In the genomic region with DNA sequence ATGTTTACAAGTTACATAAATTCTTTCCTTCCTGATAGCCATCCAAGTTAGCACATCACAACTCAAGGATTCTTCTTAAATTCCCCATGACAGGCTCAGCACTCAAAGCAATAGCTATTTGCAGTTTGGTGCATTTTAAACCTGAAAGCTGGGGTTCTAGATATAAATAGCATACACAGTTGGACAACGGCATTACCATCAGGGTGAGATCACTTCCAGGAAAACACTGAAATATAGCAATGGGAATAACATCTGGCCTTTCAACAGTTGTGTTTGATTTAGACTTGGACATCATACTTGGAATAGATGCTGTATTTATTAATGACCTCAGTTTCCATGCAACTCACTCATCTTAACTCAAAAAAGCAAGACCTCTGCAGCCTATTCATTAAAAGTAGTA, we compare ENCODE assay signal across 16 cellular contexts. TPM values are rescaled to one million over a fixed set of nuclear protein-coding genes. Genes with fewer than 3 reads are reported as not detected.
DNase-seq lines count a peak whose midpoint lies in the region; ATAC-seq and TF ChIP-seq lines count a peak whose summit lies in the region.
"Had no signal": no experiment of that assay in that cellular context is flagged by ENCODE, and none has a peak within 500 bp of the region (broad histone marks: within the 10 kb centered on the region; RNA-seq: fewer than 3 reads in every experiment).

No MANE protein-coding gene starts in this region.

- H3K36me3 ChIP-seq in GM23248 (ENCODE audit: low read depth) (no peaks in the 10 kb centered on the region), heart left ventricle (no peaks in the 10 kb centered on the region), smooth muscle cell (ENCODE audit: low read depth) (no peaks in the 10 kb centered on the region)

- 3 to 10% methylated on average over 1 of the region's 1 CpG for WGBS in GM23248 (ENCODE audit: low coverage in 1 of 2, low lambda C conversion rate in 2 of 2, missing lambda C conversion rate in 2 of 2), 2 experiments
- WGBS in heart left ventricle, 4 donors: 5 to 13% (median 8%) methylated on average over 1 of the region's 1 CpG
- WGBS in smooth muscle cell (ENCODE audit: low lambda C conversion rate): 16% methylated on average over 1 of the region's 1 CpG

- H3K9me3 ChIP-seq in GM23248 (ENCODE audit: low read depth): no peaks in the 10 kb centered on the region
- H3K9me3 ChIP-seq in heart left ventricle: no peaks in the 10 kb centered on the region
- no peaks in the 10 kb centered on the region for H3K9me3 ChIP-seq in smooth muscle cell (replicated peaks; ENCODE audit: low read depth)

- peaks cover 21% of the 10 kb centered on the region for H3F3A ChIP-seq in GM23248 (ENCODE audit: insufficient read depth)
- peaks cover 15% of the 10 kb centered on the region for H3F3A ChIP-seq in smooth muscle cell (ENCODE audit: low read depth)

- H3K9ac ChIP-seq in GM23248 (peak overlapping the region; percentile 35; the same call in 1 of the 2 replicates), smooth muscle cell (ENCODE audit: low read depth) (no peak overlapping the region)

- H4K20me1 ChIP-seq in GM23248 (ENCODE audit: insufficient read depth): no peaks in the 10 kb centered on the region
- H4K20me1 ChIP-seq in smooth muscle cell (ENCODE audit: low read depth): no peaks in the 10 kb centered on the region

- ATAC-seq in heart left ventricle (peak; percentile 78 to 93 (median 86)), GM18519 (IDR thresholded peaks at IDR 0.05; ENCODE audit: low FRiP score, unreplicated experiment) (no peak)
- ATAC-seq: HepG2 had no signal

- no peak overlapping the region for H3K4me3 ChIP-seq in GM23248
- H3K4me3 ChIP-seq in astrocyte of the spinal cord (ENCODE audit: low read depth, low read length): no peak overlapping the region
- no peak overlapping the region for H3K4me3 ChIP-seq in heart left ventricle
- no peak overlapping the region for H3K4me3 ChIP-seq in smooth muscle cell

- no peak for TF ChIP-seq POLR2A in heart left ventricle (IDR thresholded peaks at IDR 0.05)

- H3K4me2 ChIP-seq in GM23248 (ENCODE audit: unreplicated experiment): peak overlapping the region; percentile 80
- peak overlapping the region; percentile 65 for H3K4me2 ChIP-seq in smooth muscle cell

- in situ Hi-C loops in GM23248 (cut with MboI) (no loop called here), astrocyte of the spinal cord (cut with HindIII; ENCODE audit: low sequenced_read_pairs) (no loop called here)

- H3K79me2 ChIP-seq in GM23248 (ENCODE audit: insufficient read depth) (no peaks in the 10 kb centered on the region), smooth muscle cell (ENCODE audit: low read depth) (no peaks in the 10 kb centered on the region)

- no peak for TF ChIP-seq CTCF in astrocyte of the spinal cord (IDR thresholded peaks at IDR 0.05; ENCODE audit: low read depth, low read length)
- no peak for TF ChIP-seq CTCF in heart left ventricle (IDR thresholded peaks at IDR 0.05)
- no peak for TF ChIP-seq CTCF in smooth muscle cell (IDR thresholded peaks at IDR 0.05; ENCODE audit: borderline replicate concordance, insufficient read depth, poor library complexity, severe bottlenecking)

- intact Hi-C loops in heart left ventricle (cut with DNase I): loop anchor here in 9 of 10 donors (5.0 to 10.0 kb wide), 6 partner anchors 48 to 103 kb away; partner anchors contain the start of gene TGFBI (in 4 of the 9)

- DNase-seq in GM23248 (peak; percentile 78), astrocyte of the spinal cord (ENCODE audit: low read depth, low spot score) (peak; percentile 88), heart left ventricle (no peak), smooth muscle cell (lab: John Stamatoyannopoulos, UW; ENCODE audit: unreplicated experiment) (no peak), A172 (ENCODE audit: low spot score) (no peak), NCI-H345 treated with DMSO at 0.1 percent for 48 hours (lab: John Stamatoyannopoulos, UW; ENCODE audit: unreplicated experiment) (no peak)
- DNase-seq: activated CD4-positive, alpha-beta T cell treated with anti-CD3 and anti-CD28 coated beads, Interleukin-2, amount 50 U/mL, for 4 hours; activated T-cell treated with anti-CD3 and anti-CD28 coated beads, Interleukin-2, amount 50 U/mL, for 48 hours; CD8-positive, alpha-beta memory T cell; foreskin melanocyte; midbrain; NCI-H2107 had no signal

- no peaks in the 10 kb centered on the region for H3K9me2 ChIP-seq in GM23248 (ENCODE audit: insufficient read depth)

- no peak overlapping the region for H2AFZ ChIP-seq in GM23248
- H2AFZ ChIP-seq in smooth muscle cell (ENCODE audit: low read depth): no peak overlapping the region

- no peaks in the 10 kb centered on the region for H3K27me3 ChIP-seq in GM23248 (replicated peaks; ENCODE audit: insufficient read depth)
- no peaks in the 10 kb centered on the region for H3K27me3 ChIP-seq in heart left ventricle
- H3K27me3 ChIP-seq in smooth muscle cell (ENCODE audit: low read depth): no peaks in the 10 kb centered on the region

- peaks cover 21% of the 10 kb centered on the region for H3K4me1 ChIP-seq in GM23248 (ENCODE audit: insufficient read depth)
- peaks cover 0 to 36% (median 20%) of the 10 kb centered on the region in 12 donors for H3K4me1 ChIP-seq in heart left ventricle
- H3K4me1 ChIP-seq in smooth muscle cell (ENCODE audit: low read depth): peaks cover 6% of the 10 kb centered on the region

- H3K27ac ChIP-seq in GM23248: peak overlapping the region; percentile 63
- peak overlapping the region in 11 of 12 donors; percentile 25 to 75 (median 57) for H3K27ac ChIP-seq in heart left ventricle
- H3K27ac ChIP-seq in smooth muscle cell (ENCODE audit: low read depth): peak overlapping the region; percentile 94

RNA-seq across cellular contexts. Expression of gene LECT2, which starts 24.7 kb away (rescaled TPM):
- total RNA-seq in GM23248 (2014; rRNA removed; shearing (Covaris generic)): 0.32 TPM in 1 of 2 replicates, not detected in the other
- polyA plus RNA-seq in GM23248 (2016; fragmentation: Nextera tagmentation; extraction: Ambion mirVana) (0.41 and 0.51 TPM in 2 replicates), heart left ventricle (not detected), smooth muscle cell (not detected in 2 replicates)
- total RNA-seq in heart left ventricle (not detected), smooth muscle cell (not detected in 2 replicates)
- total RNA-seq in A172 (2014; rRNA removed; shearing (Covaris generic)): not detected in 2 replicates
- total RNA-seq: CD8-positive, alpha-beta memory T cell; HepG2; omental fat pad had no signal
- polyA plus RNA-seq: adipose tissue; CD8-positive, alpha-beta memory T cell; HepG2 had no signal

RNA-seq across cellular contexts. Expression of gene TGFBI, which starts 49.3 kb away (rescaled TPM):
- total RNA-seq in GM23248 (2014; rRNA removed; shearing (Covaris generic)): 7,109 and 7,351 TPM in 2 replicates
- polyA plus RNA-seq in GM23248 (2016; fragmentation: Nextera tagmentation; extraction: Ambion mirVana) (7,159 and 7,358 TPM in 2 replicates), heart left ventricle (10 to 100 TPM; 50.0 to 64.2 TPM), smooth muscle cell (2,505 and 2,991 TPM in 2 replicates)
- total RNA-seq in heart left ventricle (100 to 1,000 TPM in 2 of 9 donors, 10 to 100 TPM in 7; 31.8 to 206 (median 42.9) TPM), smooth muscle cell (2,635 and 2,673 TPM in 2 replicates)
- total RNA-seq in A172 (2014; rRNA removed; shearing (Covaris generic)): 10.5 and 11.6 TPM in 2 replicates

Comparison
In these comparisons a context has a peak if more than half of its experiments do, and no peak if none do; other contexts are left out.
1. DNase-seq: peak in GM23248 (single experiment) and astrocyte of the spinal cord (single experiment); none in heart left ventricle (0 of 5), smooth muscle cell (single experiment), A172 (single experiment) and NCI-H345 treated with DMSO at 0.1 percent for 48 hours (single experiment).
2. RNA of gene TGFBI, which starts 49.3 kb away (total RNA-seq): 7,109 to 7,351 TPM in GM23248 and 2,635 to 2,673 TPM in smooth muscle cell; 31.8 to 206 TPM in heart left ventricle and 10.5 to 11.6 TPM in A172; every median in the first group is over 10 times any median in the second.
3. Peak in every context shown above with its lines, with median percentiles within 50 percentile points of each other: H3K27ac ChIP-seq.